Comparison of ENCODE assay signal across 13 cellular contexts in genomic region chrX:24702362-24703184, GRCh38. TPM values are rescaled to one million over a fixed set of nuclear protein-coding genes. Genes with fewer than 3 reads are reported as not detected.
DNase-seq lines count a peak whose midpoint lies in the region; ATAC-seq lines count a peak whose summit lies in the region.
"Had no signal": no experiment of that assay in that cellular context is flagged by ENCODE, and none has a peak within 500 bp of the region (broad histone marks: within the 10 kb centered on the region; RNA-seq: fewer than 3 reads in every experiment).

No MANE protein-coding gene starts in this region.

- DNase-seq in activated CD8-positive, alpha-beta memory T cell treated with anti-CD3 and anti-CD28 coated beads, Interleukin-2, amount 10 ng/mL, durations not matched to agents 7 days and 5 days = no peak
- DNase-seq in activated CD8-positive, alpha-beta memory T cell treated with anti-CD3 and anti-CD28 coated beads, Interleukin-2, amount 50 U/mL, for 48 hours = no peak
- DNase-seq in activated T-helper 2 cell treated with anti-CD3 and anti-CD28 coated beads, Interferon-gamma antibody, Interleukin-2, Interleukin-4, amounts not matched to agents 10 μg/mL and 5 μg/mL and 100 μg/mL, durations not matched to agents 14 hours and 24 hours and 36 hours (ENCODE audit: low spot score) = no peak
- DNase-seq in 8988T = no peak
- DNase-seq in NCI-H1048 (lab: John Stamatoyannopoulos, UW) = no peak
- no peak for DNase-seq in activated gamma-delta T cell (lab: John Stamatoyannopoulos, UW)
- DNase-seq: ACHN, NCI-H2081 treated with DMSO at 0.1 percent for 48 hours had no signal

- H3K4me1 Mint-ChIP-seq in activated CD8-positive, alpha-beta memory T cell treated with anti-CD3 and anti-CD28 coated beads, Interleukin-2, amount 10 ng/mL, durations not matched to agents 7 days and 5 days = peaks cover 4% of the 10 kb centered on the region
- H3K4me1 Mint-ChIP-seq in activated T-helper 2 cell treated with anti-CD3 and anti-CD28 coated beads, Interferon-gamma antibody, Interleukin-2, Interleukin-4, amounts not matched to agents 10 μg/mL and 5 μg/mL and 100 μg/mL, durations not matched to agents 14 hours and 24 hours and 36 hours (ENCODE audit: low read depth) = no peaks in the 10 kb centered on the region
- H3K4me1 Mint-ChIP-seq: WTC11 had no signal

- CTCF ChIA-PET in activated CD8-positive, alpha-beta memory T cell treated with anti-CD3 and anti-CD28 coated beads, Interleukin-2, amount 10 ng/mL, durations not matched to agents 7 days and 5 days (lab: Charles Lee) = interaction anchor here (0.7 kb wide), 1 partner anchor 30 kb away, joined by 3 read pairs; no protein-coding TSS in a partner anchor

- no peak overlapping the region for H3K4me3 Mint-ChIP-seq in activated CD8-positive, alpha-beta memory T cell treated with anti-CD3 and anti-CD28 coated beads, Interleukin-2, amount 10 ng/mL, durations not matched to agents 7 days and 5 days
- no peak overlapping the region for H3K4me3 Mint-ChIP-seq in activated T-helper 2 cell treated with anti-CD3 and anti-CD28 coated beads, Interferon-gamma antibody, Interleukin-2, Interleukin-4, amounts not matched to agents 10 μg/mL and 5 μg/mL and 100 μg/mL, durations not matched to agents 14 hours and 24 hours and 36 hours (ENCODE audit: low read depth)
- H3K4me3 Mint-ChIP-seq: neural crest cell, WTC11 had no signal

- H3K27ac Mint-ChIP-seq in activated CD8-positive, alpha-beta memory T cell treated with anti-CD3 and anti-CD28 coated beads, Interleukin-2, amount 10 ng/mL, durations not matched to agents 7 days and 5 days = peak overlapping the region; percentile 20
- peak overlapping the region; percentile 30 for H3K27ac Mint-ChIP-seq in activated T-helper 2 cell treated with anti-CD3 and anti-CD28 coated beads, Interferon-gamma antibody, Interleukin-2, Interleukin-4, amounts not matched to agents 10 μg/mL and 5 μg/mL and 100 μg/mL, durations not matched to agents 14 hours and 24 hours and 36 hours
- H3K27ac Mint-ChIP-seq: WTC11 had no signal

- no peak for ATAC-seq in activated CD8-positive, alpha-beta memory T cell treated with anti-CD3 and anti-CD28 coated beads, Interleukin-2, amount 10 ng/mL, durations not matched to agents 7 days and 5 days
- ATAC-seq in GM21381 (IDR thresholded peaks at IDR 0.05; ENCODE audit: unreplicated experiment) (peak; percentile 98), HG03045 (IDR thresholded peaks at IDR 0.05; ENCODE audit: unreplicated experiment) (peak; percentile 97)
- ATAC-seq: WTC11 had no signal

- no peaks in the 10 kb centered on the region for H3K27me3 Mint-ChIP-seq in activated CD8-positive, alpha-beta memory T cell treated with anti-CD3 and anti-CD28 coated beads, Interleukin-2, amount 10 ng/mL, durations not matched to agents 7 days and 5 days
- H3K27me3 Mint-ChIP-seq in activated T-helper 2 cell treated with anti-CD3 and anti-CD28 coated beads, Interferon-gamma antibody, Interleukin-2, Interleukin-4, amounts not matched to agents 10 μg/mL and 5 μg/mL and 100 μg/mL, durations not matched to agents 14 hours and 24 hours and 36 hours (ENCODE audit: low read depth) = no peaks in the 10 kb centered on the region

- intact Hi-C loops in activated T-helper 2 cell treated with anti-CD3 and anti-CD28 coated beads, Interferon-gamma antibody, Interleukin-2, Interleukin-4, amounts not matched to agents 10 μg/mL and 5 μg/mL and 100 μg/mL, durations not matched to agents 14 hours and 24 hours and 36 hours (cut with micrococcal nuclease) = no loop called here

- H3K36me3 Mint-ChIP-seq in activated CD8-positive, alpha-beta memory T cell treated with anti-CD3 and anti-CD28 coated beads, Interleukin-2, amount 10 ng/mL, durations not matched to agents 7 days and 5 days = peaks cover 28% of the 10 kb centered on the region
- peaks cover 43% of the 10 kb centered on the region for H3K36me3 Mint-ChIP-seq in activated T-helper 2 cell treated with anti-CD3 and anti-CD28 coated beads, Interferon-gamma antibody, Interleukin-2, Interleukin-4, amounts not matched to agents 10 μg/mL and 5 μg/mL and 100 μg/mL, durations not matched to agents 14 hours and 24 hours and 36 hours (ENCODE audit: low read depth)

- H3K9me3 Mint-ChIP-seq in activated CD8-positive, alpha-beta memory T cell treated with anti-CD3 and anti-CD28 coated beads, Interleukin-2, amount 10 ng/mL, durations not matched to agents 7 days and 5 days (ENCODE audit: low read depth) = no peaks in the 10 kb centered on the region
- H3K9me3 Mint-ChIP-seq in activated T-helper 2 cell treated with anti-CD3 and anti-CD28 coated beads, Interferon-gamma antibody, Interleukin-2, Interleukin-4, amounts not matched to agents 10 μg/mL and 5 μg/mL and 100 μg/mL, durations not matched to agents 14 hours and 24 hours and 36 hours = no peaks in the 10 kb centered on the region
- H3K9me3 Mint-ChIP-seq: neural crest cell, WTC11 had no signal

RNA-seq across cellular contexts. Expression of gene POLA1, which starts 8.9 kb away (rescaled TPM):
- total RNA-seq in activated CD8-positive, alpha-beta memory T cell treated with anti-CD3 and anti-CD28 coated beads, Interleukin-2, amount 10 ng/mL, durations not matched to agents 7 days and 5 days = 10 to 100 TPM; 35.7 to 36.5 TPM
- 36.3 and 36.7 TPM in 2 replicates for total RNA-seq in activated T-helper 2 cell treated with anti-CD3 and anti-CD28 coated beads, Interferon-gamma antibody, Interleukin-2, Interleukin-4, amounts not matched to agents 10 μg/mL and 5 μg/mL and 100 μg/mL, durations not matched to agents 14 hours and 24 hours and 36 hours

RNA-seq across cellular contexts. Expression of gene PCYT1B, which starts 55.4 kb away (rescaled TPM):
- total RNA-seq in activated CD8-positive, alpha-beta memory T cell treated with anti-CD3 and anti-CD28 coated beads, Interleukin-2, amount 10 ng/mL, durations not matched to agents 7 days and 5 days = under 1 TPM in 1 of 2 experiments, not detected in 1; 0.23 TPM
- 0.09 and 0.21 TPM in 2 replicates for total RNA-seq in activated T-helper 2 cell treated with anti-CD3 and anti-CD28 coated beads, Interferon-gamma antibody, Interleukin-2, Interleukin-4, amounts not matched to agents 10 μg/mL and 5 μg/mL and 100 μg/mL, durations not matched to agents 14 hours and 24 hours and 36 hours
- total RNA-seq: HT1080 had no signal
